Comparison of ENCODE assay signal across 8 cellular contexts in genomic region chr6:135162678-135163439, GRCh38. TPM values are rescaled to one million over a fixed set of nuclear protein-coding genes. Genes with fewer than 3 reads are reported as not detected.
A peak's percentile ranks its signal among the peaks of the same experiment; 100 is the strongest.
DNase-seq lines count a peak whose midpoint lies in the region; ATAC-seq, FAIRE-seq and TF ChIP-seq lines count a peak whose summit lies in the region.

No MANE protein-coding gene starts in this region.

- H3K36me3 ChIP-seq in body of pancreas (replicated peaks in 1 of 2; ENCODE audit: insufficient read depth in 1 of 2, low read depth in 2 of 2), result no peaks in the 10 kb centered on the region

- TF ChIP-seq POLR2A in body of pancreas (IDR thresholded peaks at IDR 0.05), result no peak

- H3K9me3 Mint-ChIP-seq in HFFc6 (no peaks in the 10 kb centered on the region), memory B cell (no peaks in the 10 kb centered on the region)

- DNase-seq in HFFc6 (peak; percentile 28), RWPE1 (ENCODE audit: low spot score) (no peak), body of pancreas (peak in 3 of 4 donors; percentile 7 to 52 (median 23)), memory B cell (ENCODE audit: low spot score in 2 of 2) (peak in 1 of 2 donors; percentile 45), middle frontal gyrus (ENCODE audit: extremely low spot score, low spot score) (no peak)

- intact Hi-C loops in body of pancreas (cut with DNase I), result no loop called here

- no peak overlapping the region for H3K27ac Mint-ChIP-seq in HFFc6
- no peak overlapping the region for H3K27ac Mint-ChIP-seq in memory B cell

- no peak overlapping the region for H3K4me3 ChIP-seq in body of pancreas

- H3K4me1 Mint-ChIP-seq in HFFc6 (ENCODE audit: low read depth) (peaks cover 10% of the 10 kb centered on the region), memory B cell (peaks cover 5% of the 10 kb centered on the region)

- FAIRE-seq in G401.6 (lab: Jason Lieb, UNC), result peak; percentile 44

- H3K4me1 ChIP-seq in body of pancreas, result no peaks in the 10 kb centered on the region

- TF ChIP-seq CTCF in HFFc6 (IDR thresholded peaks at IDR 0.05) (peak; percentile 90), RWPE1 (conservative IDR thresholded peaks at IDR 0.05; ENCODE audit: low read depth) (peak; percentile 59), body of pancreas (IDR thresholded peaks at IDR 0.05) (peak in 6 of 7 experiments; percentile 26 to 73 (median 41))

- POLR2A ChIA-PET in RWPE1 (lab: Yijun Ruan, JAX; ENCODE audit: low non-redundant PET), result no interaction called here

- H3K27me3 Mint-ChIP-seq in HFFc6 (ENCODE audit: insufficient read depth) (peaks cover 8% of the 10 kb centered on the region), memory B cell (peaks cover 16% of the 10 kb centered on the region)

- no peak overlapping the region for H3K4me3 Mint-ChIP-seq in HFFc6
- peak overlapping the region; percentile 2 for H3K4me3 Mint-ChIP-seq in memory B cell

- CTCF ChIA-PET in RWPE1 (lab: Yijun Ruan, JAX), result interaction anchor here (0.7 to 0.9 kb wide), 2 partner anchors 18 to 221 kb away, joined by 3 to 4 read pairs; partner anchors contain the start of gene MYB

- H3K27ac ChIP-seq in RWPE1 (no peak overlapping the region), body of pancreas (no peak overlapping the region)

- no peaks in the 10 kb centered on the region for H3K9me3 ChIP-seq in body of pancreas

- H3K27me3 ChIP-seq in body of pancreas, result no peaks in the 10 kb centered on the region

- H3K36me3 Mint-ChIP-seq in HFFc6 (ENCODE audit: low read depth), result no peaks in the 10 kb centered on the region
- no peaks in the 10 kb centered on the region for H3K36me3 Mint-ChIP-seq in memory B cell

- 34 to 37% methylated on average over 10 of the region's 10 CpGs for WGBS in body of pancreas, 2 donors

- ATAC-seq in body of pancreas, result no peak
- peak; percentile 23 for ATAC-seq in memory B cell (ENCODE audit: low read depth)
- ATAC-seq in GM21619 (IDR thresholded peaks at IDR 0.05; ENCODE audit: unreplicated experiment), result no peak
- ATAC-seq in GM21515 (IDR thresholded peaks at IDR 0.05; ENCODE audit: unreplicated experiment), result no peak

RNA-seq across cellular contexts. Expression of gene MYB, which starts 18.2 kb away (rescaled TPM):
- total RNA-seq in HFFc6 (2021; fragmentation: NEBNext Ultra II Directional; extraction: Animal tissue kit (Norgen Biotek cat#: 25700)), result under 1 TPM; 0.17 to 0.35 (median 0.19) TPM
- not detected for total RNA-seq in body of pancreas

Comparison
In these comparisons a context has a peak if more than half of its experiments do, and no peak if none do; other contexts are left out.
1. DNase-seq: peak in HFFc6 (single experiment) and body of pancreas (3 of 4); none in RWPE1 (single experiment) and middle frontal gyrus (single experiment).
2. Peak in every context shown above with its lines, with median percentiles within 50 percentile points of each other: CTCF ChIP-seq.